16 cellular contexts compared by ENCODE assay signal in genomic region chr7:137944168-137944567, GRCh38. TPM values are rescaled to one million over a fixed set of nuclear protein-coding genes. Genes with fewer than 3 reads are reported as not detected.
A peak's percentile ranks its signal among the peaks of the same experiment; 100 is the strongest.
DNase-seq lines count a peak whose midpoint lies in the region; ATAC-seq and TF ChIP-seq lines count a peak whose summit lies in the region.
"Had no signal": no experiment of that assay in that cellular context is flagged by ENCODE, and none has a peak within 500 bp of the region (broad histone marks: within the 10 kb centered on the region; RNA-seq: fewer than 3 reads in every experiment).

No MANE protein-coding gene starts in this region.

- no peaks in the 10 kb centered on the region for H3K36me3 Mint-ChIP-seq in glutamatergic neuron (ENCODE audit: unreplicated experiment)
- peaks cover 13% of the 10 kb centered on the region for H3K36me3 Mint-ChIP-seq in activated T-helper 1 cell treated with anti-CD3 and anti-CD28 coated beads, Interleukin-12 subunit alpha, Interleukin-12 subunit beta, Interleukin-2, Interleukin-4 antibody, amounts not matched to agents 30 ng/mL and 10 ng/mL and 1 ng/mL, durations not matched to agents 14 hours and 24 hours and 36 hours (ENCODE audit: low read depth)

- H3K4me1 Mint-ChIP-seq in glutamatergic neuron (ENCODE audit: low read depth, unreplicated experiment): peaks cover 59% of the 10 kb centered on the region
- peaks cover 27% of the 10 kb centered on the region for H3K4me1 Mint-ChIP-seq in activated T-helper 1 cell treated with anti-CD3 and anti-CD28 coated beads, Interleukin-12 subunit alpha, Interleukin-12 subunit beta, Interleukin-2, Interleukin-4 antibody, amounts not matched to agents 30 ng/mL and 10 ng/mL and 1 ng/mL, durations not matched to agents 14 hours and 24 hours and 36 hours (ENCODE audit: low read depth)

- H3K4me3 Mint-ChIP-seq in glutamatergic neuron (ENCODE audit: unreplicated experiment): no peak overlapping the region
- no peak overlapping the region for H3K4me3 Mint-ChIP-seq in activated T-helper 1 cell treated with anti-CD3 and anti-CD28 coated beads, Interleukin-12 subunit alpha, Interleukin-12 subunit beta, Interleukin-2, Interleukin-4 antibody, amounts not matched to agents 30 ng/mL and 10 ng/mL and 1 ng/mL, durations not matched to agents 14 hours and 24 hours and 36 hours
- H3K4me3 Mint-ChIP-seq: stimulated activated naive CD8-positive, alpha-beta T cell treated with anti-CD3 and anti-CD28 coated beads, Interleukin-15, amount 100 ng/mL, for 72 hours; T-helper 1 cell treated with Interleukin-12 subunit alpha and Interleukin-12 subunit beta and Interleukin-4 antibody, amounts not matched to agents 30 μg/mL and 1 μg/mL, for 36 hours had no signal

- H3K27ac Mint-ChIP-seq in glutamatergic neuron (ENCODE audit: unreplicated experiment): peak overlapping the region; percentile 74
- no peak overlapping the region for H3K27ac Mint-ChIP-seq in activated T-helper 1 cell treated with anti-CD3 and anti-CD28 coated beads, Interleukin-12 subunit alpha, Interleukin-12 subunit beta, Interleukin-2, Interleukin-4 antibody, amounts not matched to agents 30 ng/mL and 10 ng/mL and 1 ng/mL, durations not matched to agents 14 hours and 24 hours and 36 hours
- H3K27ac Mint-ChIP-seq: stimulated activated naive CD8-positive, alpha-beta T cell treated with anti-CD3 and anti-CD28 coated beads, Interleukin-15, amount 100 ng/mL, for 72 hours; T-helper 1 cell treated with Interleukin-12 subunit alpha and Interleukin-12 subunit beta and Interleukin-4 antibody, amounts not matched to agents 30 μg/mL and 1 μg/mL, for 36 hours had no signal

- 72% methylated on average over 6 of the region's 6 CpGs for WGBS in suprapubic skin

- H3K27me3 Mint-ChIP-seq in glutamatergic neuron (ENCODE audit: unreplicated experiment): peaks cover 2% of the 10 kb centered on the region
- no peaks in the 10 kb centered on the region for H3K27me3 Mint-ChIP-seq in activated T-helper 1 cell treated with anti-CD3 and anti-CD28 coated beads, Interleukin-12 subunit alpha, Interleukin-12 subunit beta, Interleukin-2, Interleukin-4 antibody, amounts not matched to agents 30 ng/mL and 10 ng/mL and 1 ng/mL, durations not matched to agents 14 hours and 24 hours and 36 hours (ENCODE audit: insufficient read depth)
- H3K27me3 Mint-ChIP-seq: stimulated activated naive CD8-positive, alpha-beta T cell treated with anti-CD3 and anti-CD28 coated beads, Interleukin-15, amount 100 ng/mL, for 72 hours had no signal

- TF ChIP-seq CTCF in astrocyte of the spinal cord (IDR thresholded peaks at IDR 0.05; ENCODE audit: low read depth, low read length) (no peak), glutamatergic neuron (IDR thresholded peaks at IDR 0.05; ENCODE audit: partially characterized antibody, unreplicated experiment) (no peak), suprapubic skin (IDR thresholded peaks at IDR 0.05) (no peak)

- no peak overlapping the region for H3K4me3 ChIP-seq in HUES48 (ENCODE audit: low read depth, low read length)
- no peak overlapping the region for H3K4me3 ChIP-seq in astrocyte of the spinal cord (ENCODE audit: low read depth, low read length)
- peak overlapping the region; percentile 11 for H3K4me3 ChIP-seq in skeletal muscle satellite cell (ENCODE audit: low read length)
- H3K4me3 ChIP-seq in suprapubic skin: no peak overlapping the region

- H3K9me3 Mint-ChIP-seq in glutamatergic neuron (ENCODE audit: unreplicated experiment): peaks cover 9% of the 10 kb centered on the region
- H3K9me3 Mint-ChIP-seq in activated T-helper 1 cell treated with anti-CD3 and anti-CD28 coated beads, Interleukin-12 subunit alpha, Interleukin-12 subunit beta, Interleukin-2, Interleukin-4 antibody, amounts not matched to agents 30 ng/mL and 10 ng/mL and 1 ng/mL, durations not matched to agents 14 hours and 24 hours and 36 hours: no peaks in the 10 kb centered on the region
- H3K9me3 Mint-ChIP-seq: T-helper 1 cell treated with Interleukin-12 subunit alpha and Interleukin-12 subunit beta and Interleukin-4 antibody, amounts not matched to agents 30 μg/mL and 1 μg/mL, for 36 hours had no signal

- DNase-seq in astrocyte of the spinal cord (ENCODE audit: low read depth, low spot score) (peak; percentile 93), glutamatergic neuron (no peak), suprapubic skin (ENCODE audit: low spot score in 2 of 2) (no peak), NCI-H1436 (lab: John Stamatoyannopoulos, UW) (no peak)
- DNase-seq in activated T-helper 1 cell treated with anti-CD3 and anti-CD28 coated beads, Interleukin-12 subunit alpha, Interleukin-12 subunit beta, Interleukin-2, Interleukin-4 antibody, amounts not matched to agents 30 ng/mL and 10 ng/mL and 1 ng/mL, durations not matched to agents 14 hours and 24 hours and 36 hours (ENCODE audit: low spot score): no peak
- DNase-seq: activated CD4-positive, alpha-beta T cell treated with anti-CD3 and anti-CD28 coated beads for 48 hours; central memory CD4-positive, alpha-beta T cell; GOT3; NCI-H1048; NCI-H345; stimulated activated naive CD8-positive, alpha-beta T cell treated with anti-CD3 and anti-CD28 coated beads, Interleukin-15, amount 100 ng/mL, for 72 hours had no signal

- H3K9ac ChIP-seq in HUES48 (ENCODE audit: low read depth, low read length) (no peak overlapping the region), skeletal muscle satellite cell (ENCODE audit: low read depth, low read length) (peak overlapping the region; percentile 48)

- H3K27me3 ChIP-seq in HUES48 (ENCODE audit: control insufficient read depth, insufficient read depth, low read length) (no peaks in the 10 kb centered on the region), skeletal muscle satellite cell (ENCODE audit: control insufficient read depth, insufficient read depth, low read length) (no peaks in the 10 kb centered on the region), suprapubic skin (no peaks in the 10 kb centered on the region)

- H3K9me3 ChIP-seq in HUES48 (ENCODE audit: control insufficient read depth, insufficient read depth, low read length) (no peaks in the 10 kb centered on the region), skeletal muscle satellite cell (replicated peaks; ENCODE audit: low read length) (no peaks in the 10 kb centered on the region), suprapubic skin (no peaks in the 10 kb centered on the region)

- H3K4me2 ChIP-seq in skeletal muscle satellite cell (ENCODE audit: low read length): peak overlapping the region; percentile 38

- intact Hi-C loops in activated T-helper 1 cell treated with anti-CD3 and anti-CD28 coated beads, Interleukin-12 subunit alpha, Interleukin-12 subunit beta, Interleukin-2, Interleukin-4 antibody, amounts not matched to agents 30 ng/mL and 10 ng/mL and 1 ng/mL, durations not matched to agents 14 hours and 24 hours and 36 hours (cut with micrococcal nuclease): no loop called here

- TF ChIP-seq POLR2A in suprapubic skin (IDR thresholded peaks at IDR 0.05): no peak

- H3K36me3 ChIP-seq in HUES48 (ENCODE audit: control insufficient read depth, insufficient read depth, low read length) (no peaks in the 10 kb centered on the region), skeletal muscle satellite cell (ENCODE audit: insufficient read depth, low read length) (peaks cover 14% of the 10 kb centered on the region), suprapubic skin (no peaks in the 10 kb centered on the region)

- no peak for TF ChIP-seq EP300 in suprapubic skin (IDR thresholded peaks at IDR 0.05)

- H3K4me1 ChIP-seq in HUES48 (ENCODE audit: control insufficient read depth, insufficient read depth, low read length) (peaks cover 24% of the 10 kb centered on the region), skeletal muscle satellite cell (ENCODE audit: control insufficient read depth, insufficient read depth, low read length) (peaks cover 56% of the 10 kb centered on the region), suprapubic skin (peaks cover 28% of the 10 kb centered on the region)

- H3K27ac ChIP-seq in HUES48 (ENCODE audit: low read depth, low read length) (peak overlapping the region; percentile 12), suprapubic skin (no peak overlapping the region)

- in situ Hi-C loops in astrocyte of the spinal cord (cut with HindIII; ENCODE audit: low sequenced_read_pairs): no loop called here

- ATAC-seq in HG03439 (IDR thresholded peaks at IDR 0.05; ENCODE audit: unreplicated experiment): no peak
- ATAC-seq: Panc1; stimulated activated naive CD8-positive, alpha-beta T cell treated with anti-CD3 and anti-CD28 coated beads, Interleukin-15, amount 100 ng/mL, for 72 hours had no signal

RNA-seq across cellular contexts. Expression of gene CREB3L2, which starts 57.7 kb away (rescaled TPM):
- total RNA-seq in glutamatergic neuron (ENCODE audit: unreplicated experiment): 45.4 TPM
- total RNA-seq in skeletal muscle satellite cell (2012; rRNA removed): 17.2 and 28.0 TPM in 2 replicates
- 10 to 100 TPM; 10.9 to 24.5 (median 14.1) TPM for total RNA-seq in suprapubic skin
- 61.6 and 61.8 TPM in 2 replicates for total RNA-seq in activated T-helper 1 cell treated with anti-CD3 and anti-CD28 coated beads, Interleukin-12 subunit alpha, Interleukin-12 subunit beta, Interleukin-2, Interleukin-4 antibody, amounts not matched to agents 30 ng/mL and 10 ng/mL and 1 ng/mL, durations not matched to agents 14 hours and 24 hours and 36 hours
